In the genomic region with DNA sequence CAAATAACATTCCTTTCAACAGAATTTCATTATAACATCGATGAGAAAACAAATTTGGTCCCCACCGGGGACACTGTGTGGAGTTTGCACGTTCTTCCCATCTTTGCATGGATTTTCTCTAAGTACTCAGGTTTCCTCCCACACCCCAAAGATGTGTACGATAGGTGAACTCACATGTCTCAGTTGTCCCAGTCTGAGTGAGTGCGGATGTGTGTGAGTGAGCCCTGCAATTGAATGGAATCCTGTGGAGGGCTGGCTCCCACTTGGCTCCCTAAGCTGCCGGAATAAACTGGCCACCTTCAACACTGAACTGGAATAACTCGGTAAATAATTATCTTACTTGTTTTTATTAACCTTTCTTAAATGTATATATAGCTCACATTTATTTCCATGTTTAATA, we compare ENCODE assay signal across 19 cellular contexts.
"Had no signal": no experiment of that assay in that cellular context is flagged by ENCODE, and none has a peak within 500 bp of the region (broad histone marks: within the 10 kb centered on the region; RNA-seq: fewer than 3 reads in every experiment).

No MANE protein-coding gene starts in this region.

- H3K36me3 Mint-ChIP-seq: type B pancreatic cell had no signal

- H3K27me3 ChIP-seq: left lung, spleen, testis, tibial artery had no signal

- H3K27ac Mint-ChIP-seq: nephron, type B pancreatic cell had no signal

- H3K9me3 ChIP-seq: left lung, prostate gland, spleen, testis, tibial artery had no signal

- H3K27me3 Mint-ChIP-seq: stimulated activated memory B cell treated with anti-CD40 and anti-IgM and Interleukin-4, amounts not matched to agents 10 μg/mL and 1 μg/mL and 100 μg/mL, for 72 hours; type B pancreatic cell had no signal

- H3K27ac ChIP-seq: left lung, prostate gland, skin epidermis, spleen, testis, tibial artery had no signal

- H3K9me3 Mint-ChIP-seq: naive thymus-derived CD4-positive, alpha-beta T cell; nephron; stimulated activated memory B cell treated with anti-CD40 and anti-IgM and Interleukin-4, amounts not matched to agents 10 μg/mL and 1 μg/mL and 100 μg/mL, for 72 hours; type B pancreatic cell had no signal

- H3K4me3 Mint-ChIP-seq: naive thymus-derived CD4-positive, alpha-beta T cell; nephron; stimulated activated memory B cell treated with anti-CD40 and anti-IgM and Interleukin-4, amounts not matched to agents 10 μg/mL and 1 μg/mL and 100 μg/mL, for 72 hours; type B pancreatic cell had no signal

- H3K36me3 ChIP-seq: prostate gland had no signal

- H3K4me1 ChIP-seq: prostate gland, testis, tibial artery had no signal

- H3K4me3 ChIP-seq: left lung, prostate gland, skin epidermis, spleen, testis, tibial artery had no signal

- DNase-seq: cortex of kidney; kidney; left lung; mesenchymal stem cell; midbrain; naive thymus-derived CD4-positive, alpha-beta T cell; nucleus accumbens; right cardiac atrium; spleen; stimulated activated CD4-positive, alpha-beta T cell treated with anti-CD3 and anti-CD28 coated beads, Interleukin-4, amount 100 ng/mL, for 4 hours; stimulated activated naive CD8-positive, alpha-beta T cell treated with anti-CD3 and anti-CD28 coated beads, Interleukin-15, Interleukin-2, amounts not matched to agents 100 U/mL and 50 U/mL, for 24 hours; substantia nigra; testis; tibial artery had no signal

- ATAC-seq: left lung; naive thymus-derived CD4-positive, alpha-beta T cell; right cardiac atrium; stimulated activated memory B cell treated with anti-CD40 and anti-IgM and Interleukin-4, amounts not matched to agents 10 μg/mL and 1 μg/mL and 100 μg/mL, for 72 hours; stimulated activated naive CD8-positive, alpha-beta T cell treated with anti-CD3 and anti-CD28 coated beads, Interleukin-15, Interleukin-2, amounts not matched to agents 100 U/mL and 50 U/mL, for 24 hours had no signal
